8 cellular contexts compared by ENCODE assay signal in the genomic region with DNA sequence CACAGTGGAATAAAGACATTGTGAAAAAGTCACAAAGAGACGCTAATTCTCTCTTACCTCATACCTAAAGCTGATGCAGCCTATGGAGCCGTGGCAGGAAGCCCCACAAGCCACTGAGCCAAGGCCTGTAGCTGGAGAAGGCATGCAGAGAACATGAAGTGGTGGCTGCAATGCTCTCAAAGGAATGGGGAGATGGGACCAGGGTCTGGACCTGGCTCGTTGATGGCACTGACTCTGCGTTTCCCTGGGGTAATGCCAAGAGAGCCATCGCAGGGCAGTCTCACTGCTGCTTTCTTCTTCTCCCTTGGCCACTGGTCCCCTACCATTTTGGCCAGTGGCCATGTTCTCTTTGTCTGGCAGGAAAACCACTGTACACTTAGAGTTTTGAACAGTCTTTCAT.
"Had no signal": no experiment of that assay in that cellular context is flagged by ENCODE, and none has a peak within 500 bp of the region (broad histone marks: within the 10 kb centered on the region; RNA-seq: fewer than 3 reads in every experiment).

No MANE protein-coding gene starts in this region.

- FAIRE-seq: HTR-8/SVneo, K562 had no signal

- H3K4me3 ChIP-seq: GM23338, HAP-1, K562 had no signal

- H3K4me1 ChIP-seq: HAP-1 had no signal

- H2AFZ ChIP-seq: GM23338 had no signal

- H3K9me3 ChIP-seq: HAP-1 had no signal

- DNase-seq: H7, HFFc6, IMR-90 had no signal

- ATAC-seq: HCT116, K562 had no signal

- H3K36me3 ChIP-seq: HAP-1 had no signal
